In the genomic region with DNA sequence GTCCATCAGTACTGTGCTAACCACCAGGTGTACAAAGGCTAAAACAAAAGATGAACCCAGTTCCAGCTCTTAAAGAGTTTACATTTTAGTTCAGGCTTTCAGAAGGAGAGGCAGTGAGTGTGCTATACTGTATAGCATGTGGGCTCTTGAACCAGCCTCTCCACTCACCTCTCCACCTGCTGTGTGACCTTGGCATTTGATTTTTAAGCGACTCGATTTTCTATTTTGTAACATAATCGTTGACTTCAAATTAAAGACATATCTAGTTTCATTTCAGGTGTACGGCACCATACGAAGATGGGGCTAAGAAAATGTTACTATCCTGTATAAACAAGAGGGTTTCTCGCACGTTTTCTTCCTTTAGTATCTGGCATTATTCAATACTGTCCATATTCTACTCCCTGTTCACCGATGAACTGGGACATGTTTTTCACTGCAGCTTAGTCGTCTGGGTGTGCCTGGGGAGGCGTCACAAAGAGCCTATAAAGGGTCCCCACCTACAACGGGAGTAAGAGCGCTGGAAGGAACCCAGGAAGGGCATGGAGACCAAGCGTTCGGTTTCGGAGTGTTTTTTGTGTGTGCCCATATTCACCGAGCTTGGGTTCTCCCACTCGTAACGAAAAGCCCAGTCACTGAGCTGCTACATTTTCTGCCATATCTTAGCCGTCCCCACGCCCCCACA, we compare ENCODE assay signal across 8 cellular contexts. TPM values are rescaled to one million over a fixed set of nuclear protein-coding genes. Genes with fewer than 3 reads are reported as not detected.
DNase-seq lines count a peak whose midpoint lies in the region; ATAC-seq, FAIRE-seq and TF ChIP-seq lines count a peak whose summit lies in the region.

No MANE protein-coding gene starts in this region.

- CTCF ChIA-PET in activated B cell treated with CpG ODN at 0.5 μM for 24 hours (lab: Charles Lee): interaction anchor here (1.0 kb wide), 1 partner anchor 8 kb away, joined by 4 read pairs; no protein-coding TSS in a partner anchor

- H3K27ac Mint-ChIP-seq in activated B cell treated with CpG ODN at 0.5 μM for 24 hours: peak overlapping the region; percentile 100

- peak overlapping the region; percentile 90 for H3K27ac ChIP-seq in cardiac muscle cell

- peak; percentile 9 for ATAC-seq in activated B cell treated with CpG ODN at 0.5 μM for 24 hours (ENCODE audit: low read depth)

- DNase-seq in NCI-H1436 (lab: John Stamatoyannopoulos, UW) (peak; percentile 10), NCI-H1436 treated with DMSO at 0.1 percent for 48 hours (lab: John Stamatoyannopoulos, UW) (no peak), HFF-Myc (ENCODE audit: extremely low read depth, low read depth) (no peak), NB4 (ENCODE audit: low read depth) (peak; percentile 46), activated B cell treated with CpG ODN at 0.5 μM for 24 hours (no peak), cardiac muscle cell (ENCODE audit: low read depth in 1 of 2, low spot score in 1 of 2) (peak in 1 of 2 donors; percentile 24), renal cortical epithelial cell (ENCODE audit: low read depth) (peak; percentile 19), GM12891 (ENCODE audit: insufficient read length, low spot score) (no peak)

- H3K9me3 ChIP-seq in cardiac muscle cell (ENCODE audit: low read depth): no peaks in the 10 kb centered on the region

- peaks cover 14% of the 10 kb centered on the region for H3K4me1 ChIP-seq in cardiac muscle cell (ENCODE audit: low read depth)

- no peaks in the 10 kb centered on the region for H3K36me3 ChIP-seq in cardiac muscle cell

- no peaks in the 10 kb centered on the region for H3K27me3 Mint-ChIP-seq in activated B cell treated with CpG ODN at 0.5 μM for 24 hours

- TF ChIP-seq CTCF in HFF-Myc (IDR thresholded peaks at IDR 0.05; ENCODE audit: low read depth, low read length, missing control alignments) (no peak), NB4 (IDR thresholded peaks at IDR 0.05; ENCODE audit: low read depth, low read length) (no peak), activated B cell treated with CpG ODN at 0.5 μM for 24 hours (IDR thresholded peaks at IDR 0.05) (no peak), cardiac muscle cell (IDR thresholded peaks at IDR 0.05; ENCODE audit: low read depth, low read length) (no peak)

- H3K9me3 Mint-ChIP-seq in activated B cell treated with CpG ODN at 0.5 μM for 24 hours: no peaks in the 10 kb centered on the region

- no peak for TF ChIP-seq POLR2A in NB4 (IDR thresholded peaks at IDR 0.05; ENCODE audit: extremely low read depth, insufficient read length)
- TF ChIP-seq POLR2A in GM12891 (IDR thresholded peaks at IDR 0.05; ENCODE audit: low read depth, low read length): no peak

- H3K36me3 Mint-ChIP-seq in activated B cell treated with CpG ODN at 0.5 μM for 24 hours (ENCODE audit: low read depth): peaks cover 21% of the 10 kb centered on the region

- no peaks in the 10 kb centered on the region for H3K27me3 ChIP-seq in cardiac muscle cell

- intact Hi-C loops in activated B cell treated with CpG ODN at 0.5 μM for 24 hours (cut with micrococcal nuclease): no loop called here

- H3K4me1 Mint-ChIP-seq in activated B cell treated with CpG ODN at 0.5 μM for 24 hours: peaks cover 47% of the 10 kb centered on the region

- H3K4me3 ChIP-seq in HFF-Myc (replicated peaks; ENCODE audit: low read depth, low read length) (peak overlapping the region; percentile 94), NB4 (ENCODE audit: low read depth, low read length) (peak overlapping the region; percentile 95), cardiac muscle cell (peak overlapping the region; percentile 86)

- peak overlapping the region; percentile 100 for H3K4me3 Mint-ChIP-seq in activated B cell treated with CpG ODN at 0.5 μM for 24 hours

- no peak for FAIRE-seq in GM12891 (lab: Jason Lieb, UNC)

- POLR2A ChIA-PET in activated B cell treated with CpG ODN at 0.5 μM for 24 hours (lab: Charles Lee): interaction anchor here (0.5 to 2.8 kb wide), 10 partner anchors 9 to 344 kb away, joined by 3 to 41 read pairs (median 4); partner anchors contain the start of gene MON2

TF ChIP-seq in GM12891, 5 proteins besides CTCF, POLR2A, EP300 and RAD21:
- TF ChIP-seq TAF1 (IDR thresholded peaks at IDR 0.05; ENCODE audit: low read depth, low read length): no peak; the same call in 1 of the 2 replicates
- TF ChIP-seq POLR2AphosphoS5 (IDR thresholded peaks at IDR 0.05; ENCODE audit: low read depth, low read length): no peak
- no peak for TF ChIP-seq SPI1 (IDR thresholded peaks at IDR 0.05; ENCODE audit: low read depth, low read length)
- no peak for TF ChIP-seq POU2F2 (IDR thresholded peaks at IDR 0.05; ENCODE audit: low read depth, low read length)
- TF ChIP-seq PAX5 (IDR thresholded peaks at IDR 0.05; ENCODE audit: insufficient read depth, low read length, severe bottlenecking): no peak

RNA-seq across cellular contexts. Expression of gene USP15, which starts 0.8 kb away (rescaled TPM):
- total RNA-seq in activated B cell treated with CpG ODN at 0.5 μM for 24 hours (122 and 150 TPM in 2 replicates), cardiac muscle cell (26.4 and 51.0 TPM in 2 replicates), renal cortical epithelial cell (50.2 and 62.7 TPM in 2 replicates)
- 39.9 and 47.8 TPM in 2 replicates for polyA plus RNA-seq in cardiac muscle cell
- 39.4 TPM for polyA plus RNA-seq in GM12891 (2012; ENCODE audit: low read depth, missing spikeins)

Comparison
In these comparisons a context has a peak if more than half of its experiments do, and no peak if none do; other contexts are left out.
1. DNase-seq: peak in NCI-H1436 (single experiment), NB4 (single experiment) and renal cortical epithelial cell (single experiment); none in NCI-H1436 treated with DMSO at 0.1 percent for 48 hours (single experiment), HFF-Myc (single experiment), activated B cell treated with CpG ODN at 0.5 μM for 24 hours (single experiment) and GM12891 (single experiment).
2. Peak in every context shown above with its lines, with median percentiles within 50 percentile points of each other: H3K4me3 ChIP-seq.